ENCODE assay signal across 23 cellular contexts in the genomic region with DNA sequence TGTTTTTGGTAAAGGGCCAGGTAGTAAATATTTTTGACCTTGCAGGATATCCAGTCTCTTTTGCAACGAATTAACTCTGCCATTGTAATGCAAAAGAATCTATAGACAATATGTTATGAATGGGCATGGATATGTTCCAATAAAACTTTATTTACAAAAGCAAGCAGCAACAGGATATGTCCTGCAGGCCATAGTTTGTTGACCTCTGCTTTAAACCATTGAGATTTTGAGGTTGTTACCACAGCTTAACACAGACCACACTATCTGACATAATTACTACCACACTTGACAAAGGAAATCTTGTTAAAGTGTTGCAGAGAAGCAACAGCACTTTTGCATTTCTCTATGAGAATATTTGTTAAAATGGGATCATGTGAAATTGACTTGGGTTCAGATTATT.
"Had no signal": no experiment of that assay in that cellular context is flagged by ENCODE, and none has a peak within 500 bp of the region (broad histone marks: within the 10 kb centered on the region; RNA-seq: fewer than 3 reads in every experiment).

No MANE protein-coding gene starts in this region.

- H3K36me3 ChIP-seq: brain microvascular endothelial cell, cardiac muscle cell, MG63, Peyer's patch had no signal

- ATAC-seq: activated T-cell treated with anti-CD3 and anti-CD28 coated beads, Interleukin-2, amount 50 U/mL, for 4 hours; T-helper 17 cell had no signal

- H3K4me1 ChIP-seq: Peyer's patch had no signal

- DNase-seq: activated B cell treated with CpG ODN at 0.5 μM for 24 hours; activated CD4-positive, alpha-beta memory T cell treated with anti-CD3 and anti-CD28 coated beads for 36 hours; activated CD4-positive, alpha-beta T cell treated with anti-CD3 and anti-CD28 coated beads, Interleukin-2, amount 10 ng/mL, durations not matched to agents 7 days and 5 days; activated CD8-positive, alpha-beta memory T cell treated with anti-CD3 and anti-CD28 coated beads for 24 hours; activated effector memory CD4-positive, alpha-beta T cell treated with anti-CD3 and anti-CD28 coated beads, Interleukin-2, amount 50 U/mL, for 16 hours; activated naive CD4-positive, alpha-beta T cell treated with anti-CD3 and anti-CD28 coated beads for 36 hours; activated T-cell treated with anti-CD3 and anti-CD28 coated beads, Interleukin-2, amount 50 U/mL, for 4 hours; amygdala; brain microvascular endothelial cell; cerebellar nuclear complex; Karpas-422; MG63; NCI-H1105; NCI-H1436; NCI-H1694 treated with DMSO at 0.1 percent for 48 hours; NCI-H2029 treated with DMSO at 0.1 percent for 48 hours; NCI-H510A treated with DMSO at 0.1 percent for 48 hours; Peyer's patch; SHP77 treated with DMSO at 0.1 percent for 48 hours; T-helper 17 cell; T-helper 9 cell had no signal

- H3K9me3 ChIP-seq: MG63, Peyer's patch had no signal

- H3K27me3 ChIP-seq: brain microvascular endothelial cell, cardiac muscle cell, MG63, Peyer's patch had no signal

- H3K4me3 ChIP-seq: cardiac muscle cell, MG63, Peyer's patch had no signal

- H3K27ac ChIP-seq: brain microvascular endothelial cell, cardiac muscle cell, Peyer's patch had no signal

- FAIRE-seq: TTC549 had no signal
